11 cellular contexts compared by ENCODE assay signal in the genomic region with DNA sequence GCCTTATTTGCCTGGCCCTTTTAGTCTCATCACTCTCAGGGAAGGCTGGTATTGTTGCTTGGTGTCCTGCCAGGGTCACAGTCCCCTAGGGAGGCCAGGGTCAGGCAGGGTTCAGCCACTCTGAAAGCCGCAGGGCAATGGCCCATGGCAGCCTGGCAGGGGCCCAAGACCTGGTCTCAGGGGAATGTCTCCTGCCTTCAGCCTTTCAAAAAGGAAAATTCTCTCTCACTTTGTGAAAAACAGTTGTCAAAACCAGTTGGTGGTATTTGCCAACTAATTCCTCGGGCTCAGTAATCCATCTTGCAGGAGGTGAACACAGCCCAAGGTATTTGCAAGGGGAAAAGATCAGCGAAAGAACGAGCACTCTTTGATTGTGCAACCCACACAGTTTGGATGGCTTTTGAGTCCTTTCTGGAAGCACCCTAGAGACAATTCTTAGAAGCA.
A peak's percentile ranks its signal among the peaks of the same experiment; 100 is the strongest.
DNase-seq lines count a peak whose midpoint lies in the region; ATAC-seq and TF ChIP-seq lines count a peak whose summit lies in the region.
"Had no signal": no experiment of that assay in that cellular context is flagged by ENCODE, and none has a peak within 500 bp of the region (broad histone marks: within the 10 kb centered on the region; RNA-seq: fewer than 3 reads in every experiment).

No MANE protein-coding gene starts in this region.

- peaks cover 0 to 4% (median 0%) of the 10 kb centered on the region in 3 donors for H3K36me3 Mint-ChIP-seq in naive thymus-derived CD8-positive, alpha-beta T cell

- TF ChIP-seq EP300 in tibial nerve (IDR thresholded peaks at IDR 0.05), result peak in 1 of 2 donors; percentile 10

- peaks cover 0 to 18% (median 2%) of the 10 kb centered on the region in 5 donors for H3K27me3 Mint-ChIP-seq in naive thymus-derived CD8-positive, alpha-beta T cell

- H3K9me3 ChIP-seq in tibial nerve, result peaks cover 0 to 6% (median 0%) of the 10 kb centered on the region in 4 donors
- H3K9me3 ChIP-seq: transverse colon had no signal

- no peak overlapping the region for H3K27ac Mint-ChIP-seq in naive thymus-derived CD8-positive, alpha-beta T cell

- no peak for ATAC-seq in GM21515 (IDR thresholded peaks at IDR 0.05; ENCODE audit: unreplicated experiment)
- no peak for ATAC-seq in naive thymus-derived CD8-positive, alpha-beta T cell

- H3K36me3 ChIP-seq in tibial nerve, result no peaks in the 10 kb centered on the region
- H3K36me3 ChIP-seq: transverse colon had no signal

- TF ChIP-seq POLR2A in tibial nerve (IDR thresholded peaks at IDR 0.05), result no peak

- no peaks in the 10 kb centered on the region for H3K27me3 ChIP-seq in tibial nerve
- H3K27me3 ChIP-seq: transverse colon had no signal

- H3K27ac ChIP-seq in tibial nerve, result no peak overlapping the region
- H3K27ac ChIP-seq: transverse colon had no signal

- no peak overlapping the region for H3K4me3 Mint-ChIP-seq in naive thymus-derived CD8-positive, alpha-beta T cell

- peaks cover 0 to 6% (median 0%) of the 10 kb centered on the region in 4 donors for H3K4me1 ChIP-seq in tibial nerve
- H3K4me1 ChIP-seq: transverse colon had no signal

- POLR2A ChIA-PET in naive thymus-derived CD8-positive, alpha-beta T cell (lab: Charles Lee), result interaction anchor here (0.5 kb wide), 1 partner anchor 1443 kb away, joined by 5 read pairs; no protein-coding TSS in a partner anchor

- DNase-seq in NCI-H2107 treated with DMSO at 0.1 percent for 48 hours (lab: John Stamatoyannopoulos, UW; ENCODE audit: unreplicated experiment) (peak; percentile 1), NCI-H2107 (lab: John Stamatoyannopoulos, UW) (no peak), astrocyte of the spinal cord (ENCODE audit: low read depth, low spot score) (peak; percentile 50), kidney tubule cell (ENCODE audit: low spot score) (peak; percentile 93), tibial nerve (ENCODE audit: low spot score in 2 of 2) (peak; percentile 15 to 26)
- DNase-seq in activated naive CD4-positive, alpha-beta T cell treated with anti-CD3 and anti-CD28 coated beads, Interleukin-2, amount 50 U/mL, for 16 hours, result no peak
- no peak for DNase-seq in naive thymus-derived CD8-positive, alpha-beta T cell
- DNase-seq: 8988T; activated CD8-positive, alpha-beta memory T cell treated with anti-CD3 and anti-CD28 coated beads, Interleukin-2, amount 50 U/mL, for 4 hours; transverse colon had no signal

- peaks cover 0 to 2% (median 0%) of the 10 kb centered on the region in 4 donors for H3K4me1 Mint-ChIP-seq in naive thymus-derived CD8-positive, alpha-beta T cell

- WGBS in tibial nerve, 2 donors, result 24 to 35% methylated on average over 4 of the region's 4 CpGs

- TF ChIP-seq CTCF in astrocyte of the spinal cord (IDR thresholded peaks at IDR 0.05; ENCODE audit: low read depth, low read length) (no peak), tibial nerve (IDR thresholded peaks at IDR 0.05) (no peak)

- H3K9me3 Mint-ChIP-seq in naive thymus-derived CD8-positive, alpha-beta T cell, result peaks cover 0 to 13% (median 5%) of the 10 kb centered on the region in 9 donors

- H3K4me3 ChIP-seq in astrocyte of the spinal cord (ENCODE audit: low read depth, low read length) (no peak overlapping the region), tibial nerve (no peak overlapping the region)
- H3K4me3 ChIP-seq: transverse colon had no signal

- in situ Hi-C loops in astrocyte of the spinal cord (cut with HindIII; ENCODE audit: low sequenced_read_pairs), result no loop called here

Comparison
In these comparisons a context has a peak if more than half of its experiments do, and no peak if none do; other contexts are left out.
1. DNase-seq: peak in NCI-H2107 treated with DMSO at 0.1 percent for 48 hours (single experiment), astrocyte of the spinal cord (single experiment), kidney tubule cell (single experiment) and tibial nerve (2 of 2); none in NCI-H2107 (single experiment), activated naive CD4-positive, alpha-beta T cell treated with anti-CD3 and anti-CD28 coated beads, Interleukin-2, amount 50 U/mL, for 16 hours (single experiment) and naive thymus-derived CD8-positive, alpha-beta T cell (0 of 10).